20 cellular contexts compared by ENCODE assay signal in the genomic region with DNA sequence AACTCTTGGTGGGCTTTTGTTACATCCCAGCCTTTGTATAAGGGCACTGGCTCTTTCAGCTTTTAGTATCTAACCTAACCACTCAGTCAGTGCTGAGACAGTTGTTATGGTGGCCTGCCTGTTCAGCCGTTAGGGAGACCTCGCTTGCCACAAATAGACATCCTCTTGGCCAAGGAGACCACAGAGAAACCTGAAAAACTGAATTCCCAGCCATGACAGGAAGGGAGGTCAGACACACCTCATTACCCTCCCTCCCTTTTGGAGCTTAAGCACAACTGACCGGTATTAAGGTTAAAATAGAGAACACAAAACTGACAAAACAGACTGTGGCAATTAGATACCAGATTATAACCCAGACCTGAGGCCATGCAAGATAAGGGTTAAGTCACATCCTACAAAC.
"Had no signal": no experiment of that assay in that cellular context is flagged by ENCODE, and none has a peak within 500 bp of the region (broad histone marks: within the 10 kb centered on the region; RNA-seq: fewer than 3 reads in every experiment).

No MANE protein-coding gene starts in this region.

- H3K27ac ChIP-seq: cardiac muscle cell, epithelial cell of prostate, hepatocyte, left ventricle myocardium inferior, psoas muscle, right lobe of liver, suprapubic skin, WERI-Rb-1 had no signal

- H3K4me1 ChIP-seq: left ventricle myocardium inferior, psoas muscle, right lobe of liver, suprapubic skin had no signal

- DNase-seq: activated CD4-positive, alpha-beta T cell treated with anti-CD3 and anti-CD28 coated beads, Interleukin-2, amount 50 U/mL, for 4 hours; activated naive CD8-positive, alpha-beta T cell treated with anti-CD3 and anti-CD28 coated beads for 36 hours; amniotic stem cell; foreskin fibroblast; kidney; left ventricle myocardium inferior; mammary epithelial cell; psoas muscle; right lobe of liver; small intestine; stimulated activated CD4-positive, alpha-beta T cell treated with anti-CD3 and anti-CD28 coated beads, Interleukin-4, amount 100 ng/mL, for 1 hour; stimulated activated naive CD8-positive, alpha-beta T cell treated with anti-CD3 and anti-CD28 coated beads, Interleukin-15, amount 100 ng/mL, for 72 hours; SW 1271; T-helper 2 cell; trophoblast cell; WERI-Rb-1 had no signal

- ATAC-seq: psoas muscle; right lobe of liver; stimulated activated naive CD8-positive, alpha-beta T cell treated with anti-CD3 and anti-CD28 coated beads, Interleukin-15, amount 100 ng/mL, for 72 hours had no signal

- H3K36me3 ChIP-seq: cardiac muscle cell, left ventricle myocardium inferior, right lobe of liver, suprapubic skin, WERI-Rb-1 had no signal

- H3K4me3 ChIP-seq: cardiac muscle cell, hepatocyte, left ventricle myocardium inferior, psoas muscle, right lobe of liver, suprapubic skin had no signal

- H3K27me3 ChIP-seq: cardiac muscle cell, hepatocyte, suprapubic skin had no signal

- H3K4me2 ChIP-seq: hepatocyte had no signal

- H3K9me3 ChIP-seq: left ventricle myocardium inferior, psoas muscle, right lobe of liver, suprapubic skin had no signal
